1 cellular context compared by ENCODE assay signal in the genomic region with DNA sequence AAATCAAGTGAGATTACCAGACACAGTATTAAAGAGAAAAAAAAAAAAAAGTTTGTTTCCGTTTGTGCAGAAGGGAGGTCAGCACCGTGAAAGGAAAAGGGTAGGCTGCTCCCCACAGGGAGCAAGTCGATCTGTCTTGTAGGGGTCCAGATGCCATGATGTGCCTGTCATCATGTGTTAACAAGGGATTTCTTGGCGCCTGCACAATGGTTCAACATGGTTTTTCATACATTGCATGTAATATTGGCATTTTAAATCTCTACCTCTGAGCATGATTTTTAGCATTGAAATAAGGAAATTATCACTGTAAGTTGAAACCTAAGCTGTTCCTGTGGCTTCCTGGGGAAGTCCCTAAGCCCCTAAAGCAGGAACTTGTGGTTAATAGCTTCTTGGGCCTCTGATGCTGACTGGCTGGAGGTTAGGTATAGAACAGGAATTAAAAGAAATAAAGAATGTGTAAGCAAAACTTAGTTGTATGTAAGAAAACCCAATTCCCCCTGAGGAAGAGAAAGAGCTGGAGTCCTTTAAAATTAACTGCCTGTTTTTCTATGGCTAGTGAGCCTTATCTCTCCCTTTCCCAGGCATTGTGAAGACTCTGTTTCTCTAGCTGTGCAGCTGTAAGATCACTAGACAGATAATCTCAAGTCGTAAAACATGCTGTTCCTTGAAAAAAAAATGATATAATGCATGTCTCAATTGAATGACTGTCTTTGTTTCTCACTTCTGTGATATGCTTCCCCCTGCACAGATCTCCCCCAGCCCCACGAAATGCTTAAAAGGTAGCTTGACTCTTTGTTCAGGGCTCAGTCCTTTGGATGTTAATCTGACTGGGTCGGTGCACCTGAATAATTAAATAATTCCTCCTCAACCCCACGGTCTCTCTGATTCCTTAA.
TF ChIP-seq lines count a peak whose summit lies in the region.

No MANE protein-coding gene starts in this region.

TF ChIP-seq in GM12878, 131 proteins besides CTCF, POLR2A, EP300 and RAD21 (continued from another document and continues in another):
- TF ChIP-seq ZBTB40 (IDR thresholded peaks at IDR 0.05; ENCODE audit: borderline replicate concordance): 0 out of 2 replicates have a peak, but pooled peaks have one; percentile 16
- TF ChIP-seq, protein P1, sequence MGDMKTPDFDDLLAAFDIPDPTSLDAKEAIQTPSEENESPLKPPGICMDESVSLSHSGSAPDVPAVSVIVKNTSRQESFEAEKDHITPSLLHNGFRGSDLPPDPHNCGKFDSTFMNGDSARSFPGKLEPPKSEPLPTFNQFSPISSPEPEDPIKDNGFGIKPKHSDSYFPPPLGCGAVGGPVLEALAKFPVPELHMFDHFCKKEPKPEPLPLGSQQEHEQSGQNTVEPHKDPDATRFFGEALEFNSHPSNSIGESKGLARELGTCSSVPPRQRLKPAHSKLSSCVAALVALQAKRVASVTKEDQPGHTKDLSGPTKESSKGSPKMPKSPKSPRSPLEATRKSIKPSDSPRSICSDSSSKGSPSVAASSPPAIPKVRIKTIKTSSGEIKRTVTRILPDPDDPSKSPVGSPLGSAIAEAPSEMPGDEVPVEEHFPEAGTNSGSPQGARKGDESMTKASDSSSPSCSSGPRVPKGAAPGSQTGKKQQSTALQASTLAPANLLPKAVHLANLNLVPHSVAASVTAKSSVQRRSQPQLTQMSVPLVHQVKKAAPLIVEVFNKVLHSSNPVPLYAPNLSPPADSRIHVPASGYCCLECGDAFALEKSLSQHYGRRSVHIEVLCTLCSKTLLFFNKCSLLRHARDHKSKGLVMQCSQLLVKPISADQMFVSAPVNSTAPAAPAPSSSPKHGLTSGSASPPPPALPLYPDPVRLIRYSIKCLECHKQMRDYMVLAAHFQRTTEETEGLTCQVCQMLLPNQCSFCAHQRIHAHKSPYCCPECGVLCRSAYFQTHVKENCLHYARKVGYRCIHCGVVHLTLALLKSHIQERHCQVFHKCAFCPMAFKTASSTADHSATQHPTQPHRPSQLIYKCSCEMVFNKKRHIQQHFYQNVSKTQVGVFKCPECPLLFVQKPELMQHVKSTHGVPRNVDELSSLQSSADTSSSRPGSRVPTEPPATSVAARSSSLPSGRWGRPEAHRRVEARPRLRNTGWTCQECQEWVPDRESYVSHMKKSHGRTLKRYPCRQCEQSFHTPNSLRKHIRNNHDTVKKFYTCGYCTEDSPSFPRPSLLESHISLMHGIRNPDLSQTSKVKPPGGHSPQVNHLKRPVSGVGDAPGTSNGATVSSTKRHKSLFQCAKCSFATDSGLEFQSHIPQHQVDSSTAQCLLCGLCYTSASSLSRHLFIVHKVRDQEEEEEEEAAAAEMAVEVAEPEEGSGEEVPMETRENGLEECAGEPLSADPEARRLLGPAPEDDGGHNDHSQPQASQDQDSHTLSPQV (IDR thresholded peaks at IDR 0.05): no peak
- no peak for TF ChIP-seq STAT3 (IDR thresholded peaks at IDR 0.05; ENCODE audit: low read depth, low read length)
- TF ChIP-seq LARP7 (IDR thresholded peaks at IDR 0.05): no peak
- TF ChIP-seq, protein P2, sequence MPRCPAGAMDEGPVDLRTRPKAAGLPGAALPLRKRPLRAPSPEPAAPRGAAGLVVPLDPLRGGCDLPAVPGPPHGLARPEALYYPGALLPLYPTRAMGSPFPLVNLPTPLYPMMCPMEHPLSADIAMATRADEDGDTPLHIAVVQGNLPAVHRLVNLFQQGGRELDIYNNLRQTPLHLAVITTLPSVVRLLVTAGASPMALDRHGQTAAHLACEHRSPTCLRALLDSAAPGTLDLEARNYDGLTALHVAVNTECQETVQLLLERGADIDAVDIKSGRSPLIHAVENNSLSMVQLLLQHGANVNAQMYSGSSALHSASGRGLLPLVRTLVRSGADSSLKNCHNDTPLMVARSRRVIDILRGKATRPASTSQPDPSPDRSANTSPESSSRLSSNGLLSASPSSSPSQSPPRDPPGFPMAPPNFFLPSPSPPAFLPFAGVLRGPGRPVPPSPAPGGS (IDR thresholded peaks at IDR 0.05; ENCODE audit: borderline replicate concordance, insufficient read depth, low read depth, low read length, poor library complexity, severe bottlenecking): peak; percentile 49
- peak; percentile 88 for TF ChIP-seq NFIC (IDR thresholded peaks at IDR 0.05; ENCODE audit: low read depth, low read length)
- no peak for TF ChIP-seq CHD1 (IDR thresholded peaks at IDR 0.05; ENCODE audit: low read depth, low read length)
- TF ChIP-seq RAD51 (IDR thresholded peaks at IDR 0.05): no peak
- peak; percentile 86 for TF ChIP-seq CBFB (IDR thresholded peaks at IDR 0.05; ENCODE audit: low read depth)
- TF ChIP-seq, protein P3, sequence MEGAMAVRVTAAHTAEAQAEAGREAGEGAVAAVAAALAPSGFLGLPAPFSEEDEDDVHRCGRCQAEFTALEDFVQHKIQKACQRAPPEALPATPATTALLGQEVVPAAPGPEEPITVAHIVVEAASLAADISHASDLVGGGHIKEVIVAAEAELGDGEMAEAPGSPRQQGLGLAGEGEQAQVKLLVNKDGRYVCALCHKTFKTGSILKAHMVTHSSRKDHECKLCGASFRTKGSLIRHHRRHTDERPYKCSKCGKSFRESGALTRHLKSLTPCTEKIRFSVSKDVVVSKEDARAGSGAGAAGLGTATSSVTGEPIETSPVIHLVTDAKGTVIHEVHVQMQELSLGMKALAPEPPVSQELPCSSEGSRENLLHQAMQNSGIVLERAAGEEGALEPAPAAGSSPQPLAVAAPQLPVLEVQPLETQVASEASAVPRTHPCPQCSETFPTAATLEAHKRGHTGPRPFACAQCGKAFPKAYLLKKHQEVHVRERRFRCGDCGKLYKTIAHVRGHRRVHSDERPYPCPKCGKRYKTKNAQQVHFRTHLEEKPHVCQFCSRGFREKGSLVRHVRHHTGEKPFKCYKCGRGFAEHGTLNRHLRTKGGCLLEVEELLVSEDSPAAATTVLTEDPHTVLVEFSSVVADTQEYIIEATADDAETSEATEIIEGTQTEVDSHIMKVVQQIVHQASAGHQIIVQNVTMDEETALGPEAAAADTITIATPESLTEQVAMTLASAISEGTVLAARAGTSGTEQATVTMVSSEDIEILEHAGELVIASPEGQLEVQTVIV (IDR thresholded peaks at IDR 0.05; ENCODE audit: borderline replicate concordance, partially characterized antibody): no peak
- no peak for TF ChIP-seq WRNIP1 (IDR thresholded peaks at IDR 0.05; ENCODE audit: borderline replicate concordance, low read depth, low read length)
- TF ChIP-seq RUNX3 (IDR thresholded peaks at IDR 0.05; ENCODE audit: low read length): peak; percentile 99
- no peak for TF ChIP-seq YBX1 (IDR thresholded peaks at IDR 0.05)
- TF ChIP-seq KAT2A (conservative IDR thresholded peaks at IDR 0.05; ENCODE audit: control insufficient read depth, low read depth, low read length): no peak
- TF ChIP-seq, protein P4, sequence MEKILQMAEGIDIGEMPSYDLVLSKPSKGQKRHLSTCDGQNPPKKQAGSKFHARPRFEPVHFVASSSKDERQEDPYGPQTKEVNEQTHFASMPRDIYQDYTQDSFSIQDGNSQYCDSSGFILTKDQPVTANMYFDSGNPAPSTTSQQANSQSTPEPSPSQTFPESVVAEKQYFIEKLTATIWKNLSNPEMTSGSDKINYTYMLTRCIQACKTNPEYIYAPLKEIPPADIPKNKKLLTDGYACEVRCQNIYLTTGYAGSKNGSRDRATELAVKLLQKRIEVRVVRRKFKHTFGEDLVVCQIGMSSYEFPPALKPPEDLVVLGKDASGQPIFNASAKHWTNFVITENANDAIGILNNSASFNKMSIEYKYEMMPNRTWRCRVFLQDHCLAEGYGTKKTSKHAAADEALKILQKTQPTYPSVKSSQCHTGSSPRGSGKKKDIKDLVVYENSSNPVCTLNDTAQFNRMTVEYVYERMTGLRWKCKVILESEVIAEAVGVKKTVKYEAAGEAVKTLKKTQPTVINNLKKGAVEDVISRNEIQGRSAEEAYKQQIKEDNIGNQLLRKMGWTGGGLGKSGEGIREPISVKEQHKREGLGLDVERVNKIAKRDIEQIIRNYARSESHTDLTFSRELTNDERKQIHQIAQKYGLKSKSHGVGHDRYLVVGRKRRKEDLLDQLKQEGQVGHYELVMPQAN (conservative IDR thresholded peaks at IDR 0.05): no peak
- TF ChIP-seq, protein P5, sequence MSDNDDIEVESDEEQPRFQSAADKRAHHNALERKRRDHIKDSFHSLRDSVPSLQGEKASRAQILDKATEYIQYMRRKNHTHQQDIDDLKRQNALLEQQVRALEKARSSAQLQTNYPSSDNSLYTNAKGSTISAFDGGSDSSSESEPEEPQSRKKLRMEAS (IDR thresholded peaks at IDR 0.05; ENCODE audit: low read depth, low read length): no peak
- no peak for TF ChIP-seq SUPT20H (IDR thresholded peaks at IDR 0.05; ENCODE audit: borderline replicate concordance, control insufficient read depth, low read depth, low read length)
- peak; percentile 42; the same call in 1 of the 2 replicates for TF ChIP-seq NR2F1 (conservative IDR thresholded peaks at IDR 0.05)
- TF ChIP-seq MLLT1 (IDR thresholded peaks at IDR 0.05): 0 out of 2 replicates have a peak, but pooled peaks have one; percentile 47
- TF ChIP-seq, protein P6, sequence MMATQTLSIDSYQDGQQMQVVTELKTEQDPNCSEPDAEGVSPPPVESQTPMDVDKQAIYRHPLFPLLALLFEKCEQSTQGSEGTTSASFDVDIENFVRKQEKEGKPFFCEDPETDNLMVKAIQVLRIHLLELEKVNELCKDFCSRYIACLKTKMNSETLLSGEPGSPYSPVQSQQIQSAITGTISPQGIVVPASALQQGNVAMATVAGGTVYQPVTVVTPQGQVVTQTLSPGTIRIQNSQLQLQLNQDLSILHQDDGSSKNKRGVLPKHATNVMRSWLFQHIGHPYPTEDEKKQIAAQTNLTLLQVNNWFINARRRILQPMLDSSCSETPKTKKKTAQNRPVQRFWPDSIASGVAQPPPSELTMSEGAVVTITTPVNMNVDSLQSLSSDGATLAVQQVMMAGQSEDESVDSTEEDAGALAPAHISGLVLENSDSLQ (IDR thresholded peaks at IDR 0.05): 0 out of 2 replicates have a peak, but pooled peaks have one; percentile 5
- no peak for TF ChIP-seq JUND (IDR thresholded peaks at IDR 0.05; ENCODE audit: low read depth, low read length)
- TF ChIP-seq YY1 (IDR thresholded peaks at IDR 0.05; ENCODE audit: low read depth, low read length): no peak
- TF ChIP-seq SREBF1 (IDR thresholded peaks at IDR 0.05; ENCODE audit: low read length): no peak
- TF ChIP-seq, protein P7, sequence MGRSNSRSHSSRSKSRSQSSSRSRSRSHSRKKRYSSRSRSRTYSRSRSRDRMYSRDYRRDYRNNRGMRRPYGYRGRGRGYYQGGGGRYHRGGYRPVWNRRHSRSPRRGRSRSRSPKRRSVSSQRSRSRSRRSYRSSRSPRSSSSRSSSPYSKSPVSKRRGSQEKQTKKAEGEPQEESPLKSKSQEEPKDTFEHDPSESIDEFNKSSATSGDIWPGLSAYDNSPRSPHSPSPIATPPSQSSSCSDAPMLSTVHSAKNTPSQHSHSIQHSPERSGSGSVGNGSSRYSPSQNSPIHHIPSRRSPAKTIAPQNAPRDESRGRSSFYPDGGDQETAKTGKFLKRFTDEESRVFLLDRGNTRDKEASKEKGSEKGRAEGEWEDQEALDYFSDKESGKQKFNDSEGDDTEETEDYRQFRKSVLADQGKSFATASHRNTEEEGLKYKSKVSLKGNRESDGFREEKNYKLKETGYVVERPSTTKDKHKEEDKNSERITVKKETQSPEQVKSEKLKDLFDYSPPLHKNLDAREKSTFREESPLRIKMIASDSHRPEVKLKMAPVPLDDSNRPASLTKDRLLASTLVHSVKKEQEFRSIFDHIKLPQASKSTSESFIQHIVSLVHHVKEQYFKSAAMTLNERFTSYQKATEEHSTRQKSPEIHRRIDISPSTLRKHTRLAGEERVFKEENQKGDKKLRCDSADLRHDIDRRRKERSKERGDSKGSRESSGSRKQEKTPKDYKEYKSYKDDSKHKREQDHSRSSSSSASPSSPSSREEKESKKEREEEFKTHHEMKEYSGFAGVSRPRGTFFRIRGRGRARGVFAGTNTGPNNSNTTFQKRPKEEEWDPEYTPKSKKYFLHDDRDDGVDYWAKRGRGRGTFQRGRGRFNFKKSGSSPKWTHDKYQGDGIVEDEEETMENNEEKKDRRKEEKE (IDR thresholded peaks at IDR 0.05): no peak
- TF ChIP-seq CREB1 (IDR thresholded peaks at IDR 0.05; ENCODE audit: low read depth): peak; percentile 33; the same call in 1 of the 2 replicates
- TF ChIP-seq PAX5 (IDR thresholded peaks at IDR 0.05; ENCODE audit: borderline replicate concordance, low read depth, low read length): peak; percentile 40; the same call in 1 of the 2 replicates
